ENCODE assay signal across 8 cellular contexts in the genomic region with DNA sequence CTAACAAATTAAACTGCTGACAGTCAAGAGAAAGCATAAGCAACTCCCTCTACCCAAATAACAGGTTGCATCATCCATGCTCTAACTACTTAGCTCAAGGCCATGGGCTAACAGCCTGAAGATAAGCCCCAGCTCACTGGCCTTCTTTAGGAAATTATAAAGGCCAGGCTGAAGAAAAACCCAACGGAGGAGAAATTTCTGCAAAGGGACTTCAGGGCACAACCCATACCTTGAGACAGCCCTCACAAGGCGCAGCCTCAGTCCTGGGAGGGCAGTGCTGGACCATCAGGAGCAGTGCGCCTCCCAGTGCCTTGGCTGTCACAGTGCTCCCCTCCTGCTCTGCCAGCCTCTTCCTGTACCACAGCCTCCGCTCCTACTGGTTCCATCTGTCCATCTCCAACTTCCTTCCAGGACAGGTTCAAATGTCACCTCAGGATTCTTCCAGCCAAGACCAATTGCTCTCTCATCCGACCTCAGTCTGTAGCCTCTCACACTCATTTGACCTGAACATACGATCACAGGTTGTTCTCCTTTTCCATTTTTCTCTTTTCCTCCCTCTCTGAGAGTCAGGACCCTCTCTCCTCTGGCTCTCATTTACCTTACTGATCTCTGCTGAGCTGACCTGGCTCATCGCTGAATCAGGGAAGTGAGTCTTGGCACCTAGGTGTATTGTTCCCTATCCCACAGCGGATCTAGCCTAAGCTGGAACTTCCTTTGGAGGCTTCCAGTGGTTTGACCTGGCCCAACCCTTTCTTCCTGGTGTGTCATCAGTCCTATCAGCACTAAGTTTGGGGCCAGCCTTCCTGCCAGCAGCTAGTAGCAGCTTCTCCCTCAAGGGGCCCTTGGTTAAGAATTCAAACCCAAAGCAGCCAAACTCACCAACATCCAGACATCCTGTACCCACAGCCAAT. TPM values are rescaled to one million over a fixed set of nuclear protein-coding genes. Genes with fewer than 3 reads are reported as not detected.
DNase-seq lines count a peak whose midpoint lies in the region; ATAC-seq and TF ChIP-seq lines count a peak whose summit lies in the region.

No MANE protein-coding gene starts in this region.

- no peak overlapping the region for H2AFZ ChIP-seq in IMR-90 (replicated peaks; ENCODE audit: low read length, poor library complexity)

- H4K8ac ChIP-seq in IMR-90 (ENCODE audit: low read depth in 2 of 2, low read length in 2 of 2): peak overlapping the region in 1 of 2 experiments; percentile 68; a peak in 2 of 4 replicates

- DNase-seq in IMR-90 (peak; percentile 78), body of pancreas (peak; percentile 58 to 72 (median 70)), lung microvascular endothelial cell (ENCODE audit: low read depth in 2 of 2) (peak; percentile 76 to 84), DMS79 (lab: John Stamatoyannopoulos, UW) (no peak), NCI-H2081 treated with DMSO at 0.1 percent for 48 hours (lab: John Stamatoyannopoulos, UW) (no peak)
- no peak for DNase-seq in stimulated activated CD4-positive, alpha-beta T cell treated with anti-CD3 and anti-CD28 coated beads, Interleukin-4, amount 100 ng/mL, for 24 hours

- H3K4me3 ChIP-seq in BLaER1 treated with 17β-estradiol and CSF1 and Interleukin-3, amounts not matched to agents 10 nM and 100 nM: peak overlapping the region; percentile 93 to 100 (median 99)
- peak overlapping the region; percentile 14; the same call in 1 of the 2 replicates for H3K4me3 ChIP-seq in IMR-90 (ENCODE audit: insufficient read depth, low read depth, low read length)
- no peak overlapping the region for H3K4me3 ChIP-seq in body of pancreas

- no peak overlapping the region for H3K56ac ChIP-seq in IMR-90 (ENCODE audit: extremely low read depth, insufficient read depth, low read length)

- CTCF ChIA-PET in IMR-90 (lab: Yijun Ruan, JAX): no interaction called here

- in situ Hi-C loops in IMR-90 (cut with MboI; ENCODE audit: low sequenced_read_pairs): loop anchor here (10.0 kb wide), 1 partner anchor 411 kb away; no protein-coding TSS in a partner anchor

- peaks cover 41 to 54% (median 50%) of the 10 kb centered on the region in 11 experiments for H3K36me3 ChIP-seq in BLaER1 treated with 17β-estradiol and CSF1 and Interleukin-3, amounts not matched to agents 10 nM and 100 nM
- peaks cover 21% of the 10 kb centered on the region for H3K36me3 ChIP-seq in IMR-90 (ENCODE audit: control insufficient read depth, insufficient read depth, low read length)
- peaks cover 0 to 9% of the 10 kb centered on the region in 2 donors for H3K36me3 ChIP-seq in body of pancreas (replicated peaks in 1 of 2; ENCODE audit: insufficient read depth in 1 of 2, low read depth in 2 of 2)

- H2AK5ac ChIP-seq in IMR-90 (ENCODE audit: low read depth, low read length): peak overlapping the region; percentile 91

- peaks cover 34 to 83% of the 10 kb centered on the region in 2 experiments for H3K79me1 ChIP-seq in IMR-90 (ENCODE audit: low read depth in 1 of 2, low read length in 2 of 2)

- dilution Hi-C loops in IMR-90 (cut with HindIII; ENCODE audit: low sequenced_read_pairs, unreplicated experiment): no loop called here

- peak overlapping the region; percentile 98 for H3K14ac ChIP-seq in IMR-90 (replicated peaks; ENCODE audit: low read depth, low read length)

- intact Hi-C loops in IMR-90 (cut with micrococcal nuclease): no loop called here
- intact Hi-C loops in body of pancreas (cut with DNase I): no loop called here

- peak overlapping the region; percentile 48; the same call in 1 of the 2 replicates for H4K91ac ChIP-seq in IMR-90 (ENCODE audit: insufficient read depth, low read depth, low read length)

- peak overlapping the region; percentile 96 for H3K4ac ChIP-seq in IMR-90 (ENCODE audit: low read depth, low read length)

- H2BK15ac ChIP-seq in IMR-90 (ENCODE audit: low read depth, low read length): peak overlapping the region; percentile 3; the same call in 1 of the 3 replicates

- H3K23ac ChIP-seq in IMR-90 (ENCODE audit: low read depth, low read length): peak overlapping the region; percentile 99

- peak overlapping the region in 7 of 11 experiments; percentile 3 to 96 (median 93); a peak in 5 of 22 replicates for H3K27ac ChIP-seq in BLaER1 treated with 17β-estradiol and CSF1 and Interleukin-3, amounts not matched to agents 10 nM and 100 nM
- H3K27ac ChIP-seq in IMR-90 (ENCODE audit: insufficient read depth, low read length) (peak overlapping the region; percentile 63), body of pancreas (peak overlapping the region; percentile 99 to 100 (median 99))

- BruUV-seq in IMR-90 (replicated peaks; lab: Mats Ljungman, UMichigan): no TSS peak

- peaks cover 29 to 67% (median 58%) of the 10 kb centered on the region in 11 experiments; a peak in 20 of 22 replicates for H4K20me1 ChIP-seq in BLaER1 treated with 17β-estradiol and CSF1 and Interleukin-3, amounts not matched to agents 10 nM and 100 nM
- peaks cover 44% of the 10 kb centered on the region for H4K20me1 ChIP-seq in IMR-90 (ENCODE audit: insufficient read depth, low read length)

- no peaks in the 10 kb centered on the region for H3K9me3 ChIP-seq in BLaER1 treated with 17β-estradiol and CSF1 and Interleukin-3, amounts not matched to agents 10 nM and 100 nM (replicated peaks in 1 of 11)
- H3K9me3 ChIP-seq in IMR-90 (ENCODE audit: control insufficient read depth, insufficient read depth, low read length): no peaks in the 10 kb centered on the region
- no peaks in the 10 kb centered on the region for H3K9me3 ChIP-seq in body of pancreas

- H3K9me1 ChIP-seq in IMR-90 (ENCODE audit: insufficient read depth, low read length): peaks cover 29% of the 10 kb centered on the region

- peak overlapping the region; percentile 84 for H2BK5ac ChIP-seq in IMR-90 (ENCODE audit: low read depth, low read length, poor library complexity, severe bottlenecking)

- peak overlapping the region; percentile 1; the same call in 1 of the 2 replicates for H3K18ac ChIP-seq in IMR-90 (ENCODE audit: low read depth, low read length)

- TF ChIP-seq POLR2A in IMR-90 (IDR thresholded peaks at IDR 0.05; ENCODE audit: low read depth, low read length) (peak; percentile 55; the same call in 1 of the 2 replicates), body of pancreas (IDR thresholded peaks at IDR 0.05) (peak; percentile 26 to 71 (median 67))

- H2AK9ac ChIP-seq in IMR-90 (replicated peaks; ENCODE audit: low read depth, low read length, poor library complexity): peak overlapping the region; percentile 45

- H2BK20ac ChIP-seq in IMR-90 (ENCODE audit: low read depth, low read length): peak overlapping the region; percentile 50

- WGBS in IMR-90 (ENCODE audit: extremely low coverage in 2 of 2, insufficient read length in 1 of 2), 2 experiments: 93% methylated on average over 2 of the region's 8 CpGs; no CpG with 5 or more reads in 1 of the 2 experiments
- 32 to 34% methylated on average over 8 of the region's 8 CpGs for WGBS in body of pancreas, 2 donors

- H4K5ac ChIP-seq in IMR-90 (ENCODE audit: low read depth, low read length): peak overlapping the region; percentile 3

- H3K4me1 ChIP-seq in BLaER1 treated with 17β-estradiol and CSF1 and Interleukin-3, amounts not matched to agents 10 nM and 100 nM: peaks cover 42 to 69% (median 48%) of the 10 kb centered on the region in 10 experiments
- H3K4me1 ChIP-seq in IMR-90 (ENCODE audit: control insufficient read depth, insufficient read depth, low read length): peaks cover 14% of the 10 kb centered on the region
- H3K4me1 ChIP-seq in body of pancreas: peaks cover 64% of the 10 kb centered on the region

- POLR2A ChIA-PET in IMR-90 (lab: Charles Lee; ENCODE audit: unreplicated experiment): interaction anchor here (0.6 kb wide), 1 partner anchor 128 kb away, joined by 7 read pairs; no protein-coding TSS in a partner anchor

- TF ChIP-seq CTCF in IMR-90 (conservative IDR thresholded peaks at IDR 0.05; ENCODE audit: low read depth, low read length) (no peak), body of pancreas (IDR thresholded peaks at IDR 0.05) (peak in 2 of 7 experiments; percentile 8)

- TF ChIP-seq RAD21 in IMR-90 (IDR thresholded peaks at IDR 0.05; ENCODE audit: low read length): no peak

- peak overlapping the region; percentile 94 to 99 (median 97); a peak in 20 of 22 replicates for H3K9ac ChIP-seq in BLaER1 treated with 17β-estradiol and CSF1 and Interleukin-3, amounts not matched to agents 10 nM and 100 nM
- peak overlapping the region; percentile 95 for H3K9ac ChIP-seq in IMR-90 (ENCODE audit: low read depth, low read length)

- peak; percentile 9; the same call in 1 of the 2 replicates for ATAC-seq in IMR-90 (ENCODE audit: low read depth)
- no peak for ATAC-seq in body of pancreas
- no peak for ATAC-seq in GM19395 (IDR thresholded peaks at IDR 0.05; ENCODE audit: unreplicated experiment)

- peak overlapping the region; percentile 13 for H2BK120ac ChIP-seq in IMR-90 (ENCODE audit: low read depth, low read length)

- H3K27me3 ChIP-seq in BLaER1 treated with 17β-estradiol and CSF1 and Interleukin-3, amounts not matched to agents 10 nM and 100 nM: no peaks in the 10 kb centered on the region
- H3K27me3 ChIP-seq in IMR-90 (ENCODE audit: control insufficient read depth, insufficient read depth, low read length) (no peaks in the 10 kb centered on the region), body of pancreas (no peaks in the 10 kb centered on the region)

- H3K4me2 ChIP-seq in BLaER1 treated with 17β-estradiol and CSF1 and Interleukin-3, amounts not matched to agents 10 nM and 100 nM: peak overlapping the region; percentile 84 to 99 (median 95)
- peak overlapping the region; percentile 98 for H3K4me2 ChIP-seq in IMR-90 (ENCODE audit: low read depth, low read length)

TF ChIP-seq in IMR-90, 13 proteins besides CTCF, POLR2A, EP300 and RAD21:
- TF ChIP-seq MAFK (IDR thresholded peaks at IDR 0.05; ENCODE audit: low read depth, low read length) (no peak; the same call in 1 of the 2 replicates), MAZ (IDR thresholded peaks at IDR 0.05; ENCODE audit: borderline replicate concordance, low read depth, low read length) (no peak), SMC3 (IDR thresholded peaks at IDR 0.05; ENCODE audit: low read depth, low read length) (no peak), CEBPB (IDR thresholded peaks at IDR 0.05; ENCODE audit: low read depth, low read length) (peak; percentile 56; the same call in 1 of the 2 replicates)

RNA-seq across cellular contexts. Expression of gene MCFD2, which starts 1.9 kb away (rescaled TPM):
- total RNA-seq in IMR-90 (2012; rRNA removed) (177 and 219 TPM in 2 replicates), body of pancreas (10 to 100 TPM; 42.2 to 73.7 TPM), lung microvascular endothelial cell (161 and 185 TPM in 2 replicates)
- 127 and 145 TPM in 2 replicates for polyA plus RNA-seq in IMR-90 (2012; rRNA removed)
- polyA plus RNA-seq in IMR-90 (2012; cell fraction: cytosol; rRNA removed): 51.2 and 117 TPM in 2 replicates
- polyA plus RNA-seq in IMR-90 (2012; cell fraction: nucleus; rRNA removed; ENCODE audit: low replicate concordance): 56.9 and 86.4 TPM in 2 replicates

RNA-seq across cellular contexts. Expression of gene TTC7A, which starts 27.3 kb away (rescaled TPM):
- total RNA-seq in IMR-90 (2012; rRNA removed) (10.6 and 11.8 TPM in 2 replicates), body of pancreas (10 to 100 TPM; 33.5 to 51.7 TPM), lung microvascular endothelial cell (5.4 and 7.1 TPM in 2 replicates)
- polyA plus RNA-seq in IMR-90 (2012; rRNA removed): 23.0 and 23.9 TPM in 2 replicates
- polyA plus RNA-seq in IMR-90 (2012; cell fraction: cytosol; rRNA removed): 13.6 and 14.0 TPM in 2 replicates
- polyA plus RNA-seq in IMR-90 (2012; cell fraction: nucleus; rRNA removed; ENCODE audit: low replicate concordance): 111 and 172 TPM in 2 replicates

Comparison
In these comparisons a context has a peak if more than half of its experiments do, and no peak if none do; other contexts are left out.
1. H3K4me3 ChIP-seq: peak in BLaER1 treated with 17β-estradiol and CSF1 and Interleukin-3, amounts not matched to agents 10 nM and 100 nM (10 of 10) and IMR-90 (single experiment); none in body of pancreas (0 of 2).
2. DNase-seq: peak in IMR-90 (single experiment), body of pancreas (4 of 4) and lung microvascular endothelial cell (2 of 2); none in DMS79 (single experiment), stimulated activated CD4-positive, alpha-beta T cell treated with anti-CD3 and anti-CD28 coated beads, Interleukin-4, amount 100 ng/mL, for 24 hours (single experiment) and NCI-H2081 treated with DMSO at 0.1 percent for 48 hours (single experiment).
3. Peak in every context shown above with its lines, with median percentiles within 50 percentile points of each other: H3K27ac ChIP-seq.